In genomic region chr11:75031771-75032549, GRCh38 we compare ENCODE assay signal across 8 cellular contexts. TPM values are rescaled to one million over a fixed set of nuclear protein-coding genes. Genes with fewer than 3 reads are reported as not detected.
DNase-seq lines count a peak whose midpoint lies in the region; ATAC-seq and TF ChIP-seq lines count a peak whose summit lies in the region.

No MANE protein-coding gene starts in this region.

- no peaks in the 10 kb centered on the region for H3K9me3 ChIP-seq in vagina

- H3K36me3 ChIP-seq in vagina, result no peaks in the 10 kb centered on the region

- TF ChIP-seq CTCF in HL-60 (IDR thresholded peaks at IDR 0.05; ENCODE audit: insufficient read depth, low read length), result peak; percentile 89
- TF ChIP-seq CTCF in vagina (IDR thresholded peaks at IDR 0.05), result peak; percentile 45 to 48 (median 47)

- DNase-seq in COLO668 (lab: John Stamatoyannopoulos, UW; ENCODE audit: unreplicated experiment) (peak; percentile 63), HL-60 (ENCODE audit: low read depth in 1 of 2, low spot score in 1 of 2) (peak; percentile 35 to 65), SHP77 (lab: John Stamatoyannopoulos, UW) (peak; percentile 77), globus pallidus (ENCODE audit: low spot score) (peak; percentile 64), posterior cingulate gyrus (peak in 9 of 10 donors; percentile 37 to 96 (median 81)), vagina (ENCODE audit: extremely low spot score in 2 of 2) (peak; percentile 37 to 91)
- peak; percentile 4 to 57 (median 38) for DNase-seq in activated naive CD4-positive, alpha-beta T cell (lab: John Stamatoyannopoulos, UW)

- H3K27me3 ChIP-seq in HL-60 (ENCODE audit: insufficient read depth, poor library complexity, severe bottlenecking) (no peaks in the 10 kb centered on the region), vagina (no peaks in the 10 kb centered on the region)

- intact Hi-C loops in posterior cingulate gyrus (cut with DNase I), result loop anchor here (1.0 kb wide), 2 partner anchors 9 to 103 kb away; no protein-coding TSS in a partner anchor
- intact Hi-C loops in vagina (cut with DNase I), result loop anchor here (5.0 kb wide), 2 partner anchors 100 to 1380 kb away; no protein-coding TSS in a partner anchor

- H3K4me1 ChIP-seq in vagina, result no peaks in the 10 kb centered on the region

- TF ChIP-seq POLR2A in vagina (IDR thresholded peaks at IDR 0.05), result no peak

- H3K4me3 ChIP-seq in HL-60 (replicated peaks; ENCODE audit: insufficient read depth, low read length) (no peak overlapping the region), vagina (no peak overlapping the region)

- no peak overlapping the region for H3K27ac ChIP-seq in HL-60 (replicated peaks)
- no peak overlapping the region for H3K27ac ChIP-seq in vagina

- ATAC-seq in GM18873 (IDR thresholded peaks at IDR 0.05; ENCODE audit: low FRiP score, unreplicated experiment), result no peak

RNA-seq across cellular contexts. Expression of gene NEU3, which starts 43.2 kb away (rescaled TPM):
- total RNA-seq in vagina, result 5.6 TPM
